1 cellular context compared by ENCODE assay signal in the genomic region with DNA sequence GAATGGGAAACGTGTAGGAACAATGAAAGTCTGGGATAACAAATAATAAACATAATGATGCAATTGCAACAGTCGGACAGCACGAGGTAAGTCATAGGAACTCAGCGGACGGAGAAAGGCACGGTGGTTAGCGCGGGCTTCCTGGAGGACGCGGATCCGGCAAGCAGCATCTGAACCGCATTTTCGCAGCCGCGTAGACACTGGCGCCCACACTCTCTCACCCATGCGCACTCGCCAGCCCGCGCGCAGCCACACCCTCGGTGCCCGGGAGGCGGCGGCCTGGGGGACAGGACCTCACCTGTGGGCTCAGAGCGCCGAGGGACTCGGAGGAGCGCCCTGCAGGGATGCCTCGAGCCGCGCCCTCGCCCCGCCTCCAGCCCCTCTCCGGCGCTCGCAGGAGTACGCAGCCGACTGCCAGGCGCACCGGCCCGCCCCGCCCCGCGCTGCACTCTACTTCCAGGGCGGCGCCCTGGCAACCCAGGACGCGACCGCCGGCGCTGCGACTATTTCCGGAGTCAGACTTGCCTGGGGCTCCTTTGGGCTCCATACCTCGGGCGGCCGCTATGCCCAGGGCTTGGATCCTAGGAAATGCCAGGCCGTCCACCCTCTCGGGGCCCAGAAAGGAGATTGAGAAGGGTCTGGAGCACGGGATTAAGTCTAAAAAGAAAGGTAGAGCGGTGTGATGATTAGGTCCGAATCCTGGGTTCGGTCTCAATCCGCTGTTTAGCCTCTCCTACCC.
TF ChIP-seq lines count a peak whose summit lies in the region.

A gene (minus strand): TSS at position 413 of the 739 bp plus-strand sequence. CDS start 13,805 bp downstream, outside the sequence.

TF ChIP-seq in HepG2, 621 proteins besides CTCF, POLR2A, EP300 and RAD21 (continued from another document and continues in another):
- TF ChIP-seq, protein P1, sequence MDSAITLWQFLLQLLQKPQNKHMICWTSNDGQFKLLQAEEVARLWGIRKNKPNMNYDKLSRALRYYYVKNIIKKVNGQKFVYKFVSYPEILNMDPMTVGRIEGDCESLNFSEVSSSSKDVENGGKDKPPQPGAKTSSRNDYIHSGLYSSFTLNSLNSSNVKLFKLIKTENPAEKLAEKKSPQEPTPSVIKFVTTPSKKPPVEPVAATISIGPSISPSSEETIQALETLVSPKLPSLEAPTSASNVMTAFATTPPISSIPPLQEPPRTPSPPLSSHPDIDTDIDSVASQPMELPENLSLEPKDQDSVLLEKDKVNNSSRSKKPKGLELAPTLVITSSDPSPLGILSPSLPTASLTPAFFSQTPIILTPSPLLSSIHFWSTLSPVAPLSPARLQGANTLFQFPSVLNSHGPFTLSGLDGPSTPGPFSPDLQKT (CRISPR knock-in tag; IDR thresholded peaks at IDR 0.05; ENCODE audit: borderline replicate concordance) = no peak
- TF ChIP-seq GABPA (IDR thresholded peaks at IDR 0.05; ENCODE audit: low read depth, low read length) (peak; percentile 98), GABPA (CRISPR knock-in tag; IDR thresholded peaks at IDR 0.05; ENCODE audit: low read depth) (peak; percentile 91), NCOA2 (CRISPR knock-in tag; IDR thresholded peaks at IDR 0.05) (no peak), HES4 (CRISPR knock-in tag; IDR thresholded peaks at IDR 0.05; ENCODE audit: borderline replicate concordance) (no peak), ZNF564 (CRISPR knock-in tag; IDR thresholded peaks at IDR 0.05) (0 out of 2 replicates have a peak, but pooled peaks have one; percentile 15), SOX5 (CRISPR knock-in tag; IDR thresholded peaks at IDR 0.05; ENCODE audit: borderline replicate concordance) (0 out of 2 replicates have a peak, but pooled peaks have one; percentile 6), MYC (CRISPR knock-in tag; IDR thresholded peaks at IDR 0.05; ENCODE audit: borderline replicate concordance) (peak; percentile 52; the same call in 1 of the 2 replicates), ZNF331 (CRISPR knock-in tag; IDR thresholded peaks at IDR 0.05) (peak; percentile 19; the same call in 1 of the 2 replicates), IRX3 (CRISPR knock-in tag; IDR thresholded peaks at IDR 0.05; ENCODE audit: borderline replicate concordance, low read depth) (peak; percentile 76; the same call in 1 of the 2 replicates), ISL2 (CRISPR knock-in tag; IDR thresholded peaks at IDR 0.05) (no peak), KLF16 (CRISPR knock-in tag; IDR thresholded peaks at IDR 0.05) (peak in 1 of 2 experiments; percentile 80; a peak in 2 of 4 replicates), NFE2 (CRISPR knock-in tag; IDR thresholded peaks at IDR 0.05) (no peak), CEBPB (IDR thresholded peaks at IDR 0.05; ENCODE audit: borderline replicate concordance, low read depth, low read length) (no peak; the same call in 1 of the 2 replicates), KMT2A (CRISPR knock-in tag; IDR thresholded peaks at IDR 0.05) (peak; percentile 77; the same call in 1 of the 2 replicates), ZNF788 (CRISPR knock-in tag; IDR thresholded peaks at IDR 0.05; ENCODE audit: borderline replicate concordance) (peak; percentile 61; the same call in 1 of the 2 replicates), NCOA1 (CRISPR knock-in tag; IDR thresholded peaks at IDR 0.05) (0 out of 2 replicates have a peak, but pooled peaks have one; percentile 67), KDM1A (CRISPR knock-in tag; IDR thresholded peaks at IDR 0.05) (peak; percentile 12; the same call in 1 of the 2 replicates), ZNF572 (CRISPR knock-in tag; IDR thresholded peaks at IDR 0.05) (no peak), ZNF260 (CRISPR knock-in tag; IDR thresholded peaks at IDR 0.05; ENCODE audit: borderline replicate concordance, low read depth) (no peak), AGO2 (optimal IDR thresholded peaks at IDR 0.05; ENCODE audit: low read depth, low read length) (no peak), GTF2F1 (IDR thresholded peaks at IDR 0.05; ENCODE audit: low read length) (no peak), ZNF557 (CRISPR knock-in tag; IDR thresholded peaks at IDR 0.05) (no peak), MED1 (CRISPR knock-in tag; IDR thresholded peaks at IDR 0.05) (peak; percentile 46; the same call in 1 of the 2 replicates), ZNF333 (CRISPR knock-in tag; IDR thresholded peaks at IDR 0.05; ENCODE audit: borderline replicate concordance) (no peak), NFKB2 (CRISPR knock-in tag; IDR thresholded peaks at IDR 0.05; ENCODE audit: borderline replicate concordance) (peak; percentile 24; the same call in 1 of the 2 replicates), KLF12 (CRISPR knock-in tag; IDR thresholded peaks at IDR 0.05; ENCODE audit: borderline replicate concordance) (peak; percentile 74; the same call in 1 of the 2 replicates), ZSCAN9 (CRISPR knock-in tag; IDR thresholded peaks at IDR 0.05; ENCODE audit: borderline replicate concordance) (peak; percentile 39; the same call in 1 of the 2 replicates), PHF8 (CRISPR knock-in tag; IDR thresholded peaks at IDR 0.05) (peak; percentile 75), PHF5A (CRISPR knock-in tag; IDR thresholded peaks at IDR 0.05; ENCODE audit: low read depth, unreplicated experiment) (no peak), FOXP1 (IDR thresholded peaks at IDR 0.05) (no peak), FOXP1 (CRISPR knock-in tag; IDR thresholded peaks at IDR 0.05) (no peak), SKI (IDR thresholded peaks at IDR 0.05; ENCODE audit: partially characterized antibody) (peak; percentile 38), XRCC5 (optimal IDR thresholded peaks at IDR 0.05; ENCODE audit: low read length) (peak; percentile 57), ZNF274 (CRISPR knock-in tag; IDR thresholded peaks at IDR 0.05) (peak; percentile 91)
- TF ChIP-seq, protein P2, sequence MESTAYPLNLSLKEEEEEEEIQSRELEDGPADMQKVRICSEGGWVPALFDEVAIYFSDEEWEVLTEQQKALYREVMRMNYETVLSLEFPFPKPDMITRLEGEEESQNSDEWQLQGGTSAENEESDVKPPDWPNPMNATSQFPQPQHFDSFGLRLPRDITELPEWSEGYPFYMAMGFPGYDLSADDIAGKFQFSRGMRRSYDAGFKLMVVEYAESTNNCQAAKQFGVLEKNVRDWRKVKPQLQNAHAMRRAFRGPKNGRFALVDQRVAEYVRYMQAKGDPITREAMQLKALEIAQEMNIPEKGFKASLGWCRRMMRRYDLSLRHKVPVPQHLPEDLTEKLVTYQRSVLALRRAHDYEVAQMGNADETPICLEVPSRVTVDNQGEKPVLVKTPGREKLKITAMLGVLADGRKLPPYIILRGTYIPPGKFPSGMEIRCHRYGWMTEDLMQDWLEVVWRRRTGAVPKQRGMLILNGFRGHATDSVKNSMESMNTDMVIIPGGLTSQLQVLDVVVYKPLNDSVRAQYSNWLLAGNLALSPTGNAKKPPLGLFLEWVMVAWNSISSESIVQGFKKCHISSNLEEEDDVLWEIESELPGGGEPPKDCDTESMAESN (CRISPR knock-in tag; conservative IDR thresholded peaks at IDR 0.05) = peak; percentile 100
- TF ChIP-seq, protein P3, sequence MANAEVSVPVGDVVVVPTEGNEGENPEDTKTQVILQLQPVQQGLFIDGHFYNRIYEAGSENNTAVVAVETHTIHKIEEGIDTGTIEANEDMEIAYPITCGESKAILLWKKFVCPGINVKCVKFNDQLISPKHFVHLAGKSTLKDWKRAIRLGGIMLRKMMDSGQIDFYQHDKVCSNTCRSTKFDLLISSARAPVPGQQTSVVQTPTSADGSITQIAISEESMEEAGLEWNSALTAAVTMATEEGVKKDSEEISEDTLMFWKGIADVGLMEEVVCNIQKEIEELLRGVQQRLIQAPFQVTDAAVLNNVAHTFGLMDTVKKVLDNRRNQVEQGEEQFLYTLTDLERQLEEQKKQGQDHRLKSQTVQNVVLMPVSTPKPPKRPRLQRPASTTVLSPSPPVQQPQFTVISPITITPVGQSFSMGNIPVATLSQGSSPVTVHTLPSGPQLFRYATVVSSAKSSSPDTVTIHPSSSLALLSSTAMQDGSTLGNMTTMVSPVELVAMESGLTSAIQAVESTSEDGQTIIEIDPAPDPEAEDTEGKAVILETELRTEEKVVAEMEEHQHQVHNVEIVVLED (CRISPR knock-in tag; IDR thresholded peaks at IDR 0.05; ENCODE audit: borderline replicate concordance) = peak; percentile 90
- TF ChIP-seq, protein P4, sequence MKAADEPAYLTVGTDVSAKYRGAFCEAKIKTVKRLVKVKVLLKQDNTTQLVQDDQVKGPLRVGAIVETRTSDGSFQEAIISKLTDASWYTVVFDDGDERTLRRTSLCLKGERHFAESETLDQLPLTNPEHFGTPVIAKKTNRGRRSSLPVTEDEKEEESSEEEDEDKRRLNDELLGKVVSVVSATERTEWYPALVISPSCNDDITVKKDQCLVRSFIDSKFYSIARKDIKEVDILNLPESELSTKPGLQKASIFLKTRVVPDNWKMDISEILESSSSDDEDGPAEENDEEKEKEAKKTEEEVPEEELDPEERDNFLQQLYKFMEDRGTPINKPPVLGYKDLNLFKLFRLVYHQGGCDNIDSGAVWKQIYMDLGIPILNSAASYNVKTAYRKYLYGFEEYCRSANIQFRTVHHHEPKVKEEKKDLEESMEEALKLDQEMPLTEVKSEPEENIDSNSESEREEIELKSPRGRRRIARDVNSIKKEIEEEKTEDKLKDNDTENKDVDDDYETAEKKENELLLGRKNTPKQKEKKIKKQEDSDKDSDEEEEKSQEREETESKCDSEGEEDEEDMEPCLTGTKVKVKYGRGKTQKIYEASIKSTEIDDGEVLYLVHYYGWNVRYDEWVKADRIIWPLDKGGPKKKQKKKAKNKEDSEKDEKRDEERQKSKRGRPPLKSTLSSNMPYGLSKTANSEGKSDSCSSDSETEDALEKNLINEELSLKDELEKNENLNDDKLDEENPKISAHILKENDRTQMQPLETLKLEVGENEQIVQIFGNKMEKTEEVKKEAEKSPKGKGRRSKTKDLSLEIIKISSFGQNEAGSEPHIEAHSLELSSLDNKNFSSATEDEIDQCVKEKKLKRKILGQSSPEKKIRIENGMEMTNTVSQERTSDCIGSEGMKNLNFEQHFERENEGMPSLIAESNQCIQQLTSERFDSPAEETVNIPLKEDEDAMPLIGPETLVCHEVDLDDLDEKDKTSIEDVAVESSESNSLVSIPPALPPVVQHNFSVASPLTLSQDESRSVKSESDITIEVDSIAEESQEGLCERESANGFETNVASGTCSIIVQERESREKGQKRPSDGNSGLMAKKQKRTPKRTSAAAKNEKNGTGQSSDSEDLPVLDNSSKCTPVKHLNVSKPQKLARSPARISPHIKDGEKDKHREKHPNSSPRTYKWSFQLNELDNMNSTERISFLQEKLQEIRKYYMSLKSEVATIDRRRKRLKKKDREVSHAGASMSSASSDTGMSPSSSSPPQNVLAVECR (CRISPR knock-in tag; IDR thresholded peaks at IDR 0.05; ENCODE audit: borderline replicate concordance) = peak; percentile 97
- TF ChIP-seq, protein P5, sequence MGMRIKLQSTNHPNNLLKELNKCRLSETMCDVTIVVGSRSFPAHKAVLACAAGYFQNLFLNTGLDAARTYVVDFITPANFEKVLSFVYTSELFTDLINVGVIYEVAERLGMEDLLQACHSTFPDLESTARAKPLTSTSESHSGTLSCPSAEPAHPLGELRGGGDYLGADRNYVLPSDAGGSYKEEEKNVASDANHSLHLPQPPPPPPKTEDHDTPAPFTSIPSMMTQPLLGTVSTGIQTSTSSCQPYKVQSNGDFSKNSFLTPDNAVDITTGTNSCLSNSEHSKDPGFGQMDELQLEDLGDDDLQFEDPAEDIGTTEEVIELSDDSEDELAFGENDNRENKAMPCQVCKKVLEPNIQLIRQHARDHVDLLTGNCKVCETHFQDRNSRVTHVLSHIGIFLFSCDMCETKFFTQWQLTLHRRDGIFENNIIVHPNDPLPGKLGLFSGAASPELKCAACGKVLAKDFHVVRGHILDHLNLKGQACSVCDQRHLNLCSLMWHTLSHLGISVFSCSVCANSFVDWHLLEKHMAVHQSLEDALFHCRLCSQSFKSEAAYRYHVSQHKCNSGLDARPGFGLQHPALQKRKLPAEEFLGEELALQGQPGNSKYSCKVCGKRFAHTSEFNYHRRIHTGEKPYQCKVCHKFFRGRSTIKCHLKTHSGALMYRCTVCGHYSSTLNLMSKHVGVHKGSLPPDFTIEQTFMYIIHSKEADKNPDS (CRISPR knock-in tag; IDR thresholded peaks at IDR 0.05) = 0 out of 2 replicates have a peak, but pooled peaks have one; percentile 46
- TF ChIP-seq, protein P6, sequence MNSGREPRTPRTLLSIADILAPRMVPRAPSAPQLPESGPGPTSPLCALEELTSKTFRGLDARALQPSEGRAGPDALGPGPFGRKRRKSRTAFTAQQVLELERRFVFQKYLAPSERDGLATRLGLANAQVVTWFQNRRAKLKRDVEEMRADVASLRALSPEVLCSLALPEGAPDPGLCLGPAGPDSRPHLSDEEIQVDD (CRISPR knock-in tag; IDR thresholded peaks at IDR 0.05; ENCODE audit: borderline replicate concordance) = no peak
- TF ChIP-seq, protein P7, sequence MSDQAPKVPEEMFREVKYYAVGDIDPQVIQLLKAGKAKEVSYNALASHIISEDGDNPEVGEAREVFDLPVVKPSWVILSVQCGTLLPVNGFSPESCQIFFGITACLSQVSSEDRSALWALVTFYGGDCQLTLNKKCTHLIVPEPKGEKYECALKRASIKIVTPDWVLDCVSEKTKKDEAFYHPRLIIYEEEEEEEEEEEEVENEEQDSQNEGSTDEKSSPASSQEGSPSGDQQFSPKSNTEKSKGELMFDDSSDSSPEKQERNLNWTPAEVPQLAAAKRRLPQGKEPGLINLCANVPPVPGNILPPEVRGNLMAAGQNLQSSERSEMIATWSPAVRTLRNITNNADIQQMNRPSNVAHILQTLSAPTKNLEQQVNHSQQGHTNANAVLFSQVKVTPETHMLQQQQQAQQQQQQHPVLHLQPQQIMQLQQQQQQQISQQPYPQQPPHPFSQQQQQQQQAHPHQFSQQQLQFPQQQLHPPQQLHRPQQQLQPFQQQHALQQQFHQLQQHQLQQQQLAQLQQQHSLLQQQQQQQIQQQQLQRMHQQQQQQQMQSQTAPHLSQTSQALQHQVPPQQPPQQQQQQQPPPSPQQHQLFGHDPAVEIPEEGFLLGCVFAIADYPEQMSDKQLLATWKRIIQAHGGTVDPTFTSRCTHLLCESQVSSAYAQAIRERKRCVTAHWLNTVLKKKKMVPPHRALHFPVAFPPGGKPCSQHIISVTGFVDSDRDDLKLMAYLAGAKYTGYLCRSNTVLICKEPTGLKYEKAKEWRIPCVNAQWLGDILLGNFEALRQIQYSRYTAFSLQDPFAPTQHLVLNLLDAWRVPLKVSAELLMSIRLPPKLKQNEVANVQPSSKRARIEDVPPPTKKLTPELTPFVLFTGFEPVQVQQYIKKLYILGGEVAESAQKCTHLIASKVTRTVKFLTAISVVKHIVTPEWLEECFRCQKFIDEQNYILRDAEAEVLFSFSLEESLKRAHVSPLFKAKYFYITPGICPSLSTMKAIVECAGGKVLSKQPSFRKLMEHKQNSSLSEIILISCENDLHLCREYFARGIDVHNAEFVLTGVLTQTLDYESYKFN (CRISPR knock-in tag; conservative IDR thresholded peaks at IDR 0.05) = peak; percentile 49
- TF ChIP-seq, protein P8, sequence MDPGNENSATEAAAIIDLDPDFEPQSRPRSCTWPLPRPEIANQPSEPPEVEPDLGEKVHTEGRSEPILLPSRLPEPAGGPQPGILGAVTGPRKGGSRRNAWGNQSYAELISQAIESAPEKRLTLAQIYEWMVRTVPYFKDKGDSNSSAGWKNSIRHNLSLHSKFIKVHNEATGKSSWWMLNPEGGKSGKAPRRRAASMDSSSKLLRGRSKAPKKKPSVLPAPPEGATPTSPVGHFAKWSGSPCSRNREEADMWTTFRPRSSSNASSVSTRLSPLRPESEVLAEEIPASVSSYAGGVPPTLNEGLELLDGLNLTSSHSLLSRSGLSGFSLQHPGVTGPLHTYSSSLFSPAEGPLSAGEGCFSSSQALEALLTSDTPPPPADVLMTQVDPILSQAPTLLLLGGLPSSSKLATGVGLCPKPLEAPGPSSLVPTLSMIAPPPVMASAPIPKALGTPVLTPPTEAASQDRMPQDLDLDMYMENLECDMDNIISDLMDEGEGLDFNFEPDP (CRISPR knock-in tag; conservative IDR thresholded peaks at IDR 0.05) = 0 out of 2 replicates have a peak, but pooled peaks have one; percentile 76
